9 cellular contexts compared by ENCODE assay signal in genomic region chr13:36920612-36921185, GRCh38. TPM values are rescaled to one million over a fixed set of nuclear protein-coding genes. Genes with fewer than 3 reads are reported as not detected.
DNase-seq lines count a peak whose midpoint lies in the region; ATAC-seq, FAIRE-seq and TF ChIP-seq lines count a peak whose summit lies in the region.
"Had no signal": no experiment of that assay in that cellular context is flagged by ENCODE, and none has a peak within 500 bp of the region (broad histone marks: within the 10 kb centered on the region; RNA-seq: fewer than 3 reads in every experiment).

No MANE protein-coding gene starts in this region.

- CTCF ChIA-PET in activated CD4-positive, alpha-beta T cell treated with anti-CD3 and anti-CD28 coated beads, Interleukin-2, amount 10 ng/mL, durations not matched to agents 7 days and 5 days (lab: Charles Lee), result no interaction called here

- POLR2A ChIA-PET in activated CD4-positive, alpha-beta T cell treated with anti-CD3 and anti-CD28 coated beads, Interleukin-2, amount 10 ng/mL, durations not matched to agents 7 days and 5 days (lab: Charles Lee), result interaction anchor here (0.6 kb wide), 1 partner anchor 92 kb away, joined by 3 read pairs; no protein-coding TSS in a partner anchor
- POLR2A ChIA-PET in activated naive CD8-positive, alpha-beta T cell treated with anti-CD3 and anti-CD28 coated beads, Interleukin-2, amount 10 ng/mL, durations not matched to agents 7 days and 5 days (lab: Charles Lee), result no interaction called here

- no peak overlapping the region for H3K27ac Mint-ChIP-seq in activated CD4-positive, alpha-beta T cell treated with anti-CD3 and anti-CD28 coated beads, Interleukin-2, amount 10 ng/mL, durations not matched to agents 7 days and 5 days
- H3K27ac Mint-ChIP-seq in activated naive CD8-positive, alpha-beta T cell treated with anti-CD3 and anti-CD28 coated beads, Interleukin-2, amount 10 ng/mL, durations not matched to agents 7 days and 5 days, result no peak overlapping the region

- H3K27me3 ChIP-seq in liver (ENCODE audit: control insufficient read depth in 4 of 4, insufficient read depth in 4 of 4, low read length in 3 of 4) (peaks cover 0 to 7% (median 3%) of the 10 kb centered on the region in 4 donors), tibial artery (no peaks in the 10 kb centered on the region)

- FAIRE-seq in RCC 7860 (lab: Jason Lieb, UNC), result no peak

- H3K36me3 Mint-ChIP-seq in activated CD4-positive, alpha-beta T cell treated with anti-CD3 and anti-CD28 coated beads, Interleukin-2, amount 10 ng/mL, durations not matched to agents 7 days and 5 days (ENCODE audit: low read depth), result no peaks in the 10 kb centered on the region
- no peaks in the 10 kb centered on the region for H3K36me3 Mint-ChIP-seq in activated naive CD8-positive, alpha-beta T cell treated with anti-CD3 and anti-CD28 coated beads, Interleukin-2, amount 10 ng/mL, durations not matched to agents 7 days and 5 days

- H3K9me3 ChIP-seq in liver (ENCODE audit: control insufficient read depth in 4 of 4, low read length in 3 of 4) (no peaks in the 10 kb centered on the region), tibial artery (no peaks in the 10 kb centered on the region)

- no peak for TF ChIP-seq RAD21 in liver (IDR thresholded peaks at IDR 0.05)

- WGBS in liver, result 67% methylated on average over 11 of the region's 11 CpGs

- H3K27me3 Mint-ChIP-seq in activated CD4-positive, alpha-beta T cell treated with anti-CD3 and anti-CD28 coated beads, Interleukin-2, amount 10 ng/mL, durations not matched to agents 7 days and 5 days, result peaks cover 65% of the 10 kb centered on the region
- peaks cover 63% of the 10 kb centered on the region for H3K27me3 Mint-ChIP-seq in activated naive CD8-positive, alpha-beta T cell treated with anti-CD3 and anti-CD28 coated beads, Interleukin-2, amount 10 ng/mL, durations not matched to agents 7 days and 5 days

- H3K36me3 ChIP-seq in liver (ENCODE audit: control insufficient read depth in 4 of 4, insufficient read depth in 3 of 4, low read depth in 1 of 4, low read length in 3 of 4) (no peaks in the 10 kb centered on the region), tibial artery (no peaks in the 10 kb centered on the region)

- H3K4me1 ChIP-seq in liver (ENCODE audit: control insufficient read depth in 4 of 4, insufficient read depth in 4 of 4, low read length in 3 of 4) (peaks cover 4 to 9% (median 6%) of the 10 kb centered on the region in 4 donors), tibial artery (peaks cover 0 to 35% (median 15%) of the 10 kb centered on the region in 4 donors)

- H3K4me3 Mint-ChIP-seq in activated CD4-positive, alpha-beta T cell treated with anti-CD3 and anti-CD28 coated beads, Interleukin-2, amount 10 ng/mL, durations not matched to agents 7 days and 5 days, result peak overlapping the region; percentile 65
- peak overlapping the region; percentile 62 for H3K4me3 Mint-ChIP-seq in activated naive CD8-positive, alpha-beta T cell treated with anti-CD3 and anti-CD28 coated beads, Interleukin-2, amount 10 ng/mL, durations not matched to agents 7 days and 5 days

- ATAC-seq in activated naive CD8-positive, alpha-beta T cell treated with anti-CD3 and anti-CD28 coated beads, Interleukin-2, amount 10 ng/mL, durations not matched to agents 7 days and 5 days (ENCODE audit: low read depth), result no peak
- no peak for ATAC-seq in HG03442 (IDR thresholded peaks at IDR 0.05; ENCODE audit: unreplicated experiment)

- H3K4me1 Mint-ChIP-seq in activated CD4-positive, alpha-beta T cell treated with anti-CD3 and anti-CD28 coated beads, Interleukin-2, amount 10 ng/mL, durations not matched to agents 7 days and 5 days, result peaks cover 3% of the 10 kb centered on the region
- no peaks in the 10 kb centered on the region for H3K4me1 Mint-ChIP-seq in activated naive CD8-positive, alpha-beta T cell treated with anti-CD3 and anti-CD28 coated beads, Interleukin-2, amount 10 ng/mL, durations not matched to agents 7 days and 5 days

- intact Hi-C loops in tibial artery (cut with DNase I; ENCODE audit: low total_unique reads), result no loop called here

- H3K4me3 ChIP-seq in liver (ENCODE audit: low read depth in 1 of 3, low read length in 3 of 3), result peak overlapping the region in 2 of 3 donors; percentile 26 to 74
- peak overlapping the region; percentile 68 to 92 for H3K4me3 ChIP-seq in tibial artery

- DNase-seq in activated CD4-positive, alpha-beta T cell treated with anti-CD3 and anti-CD28 coated beads, Interleukin-2, amount 10 ng/mL, durations not matched to agents 7 days and 5 days, result no peak
- no peak for DNase-seq in activated CD4-positive, alpha-beta T cell treated with anti-CD3 and anti-CD28 coated beads for 1 hour
- DNase-seq in activated naive CD8-positive, alpha-beta T cell treated with anti-CD3 and anti-CD28 coated beads, Interleukin-2, amount 10 ng/mL, durations not matched to agents 7 days and 5 days, result no peak
- DNase-seq in tibial artery (no peak), G401 (ENCODE audit: low spot score) (no peak), RCC 7860 (ENCODE audit: low spot score) (no peak)
- DNase-seq: DND-41 had no signal

- H3K27ac ChIP-seq in liver (ENCODE audit: low read depth in 1 of 2, low read length in 2 of 2) (no peak overlapping the region), tibial artery (peak overlapping the region; percentile 87 to 97)

- no peak overlapping the region for H3K9ac ChIP-seq in liver (ENCODE audit: low read depth in 1 of 2, low read length in 2 of 2)

- in situ Hi-C loops in G401 (cut with HindIII; ENCODE audit: low sequenced_read_pairs), result no loop called here

- no peaks in the 10 kb centered on the region for H3K9me3 Mint-ChIP-seq in activated CD4-positive, alpha-beta T cell treated with anti-CD3 and anti-CD28 coated beads, Interleukin-2, amount 10 ng/mL, durations not matched to agents 7 days and 5 days
- H3K9me3 Mint-ChIP-seq in activated naive CD8-positive, alpha-beta T cell treated with anti-CD3 and anti-CD28 coated beads, Interleukin-2, amount 10 ng/mL, durations not matched to agents 7 days and 5 days, result no peaks in the 10 kb centered on the region

- TF ChIP-seq CTCF in liver (IDR thresholded peaks at IDR 0.05; ENCODE audit: low read depth, low read length, missing input control) (no peak), tibial artery (IDR thresholded peaks at IDR 0.05) (no peak)

TF ChIP-seq in liver, 16 proteins besides CTCF, POLR2A, EP300 and RAD21:
- TF ChIP-seq RXRA (IDR thresholded peaks at IDR 0.05) (no peak), TAF1 (conservative IDR thresholded peaks at IDR 0.05) (no peak), MAX (IDR thresholded peaks at IDR 0.05) (no peak)
TF ChIP-seq in liver: peak in this region for 0.

RNA-seq across cellular contexts. Expression of gene SMAD9, which starts 0.7 kb away (rescaled TPM):
- total RNA-seq in activated CD4-positive, alpha-beta T cell treated with anti-CD3 and anti-CD28 coated beads, Interleukin-2, amount 10 ng/mL, durations not matched to agents 7 days and 5 days, result not detected
- total RNA-seq in activated naive CD8-positive, alpha-beta T cell treated with anti-CD3 and anti-CD28 coated beads, Interleukin-2, amount 10 ng/mL, durations not matched to agents 7 days and 5 days, result not detected
- 1 to 10 TPM; 1.2 to 1.3 TPM for total RNA-seq in liver
- polyA plus RNA-seq in liver, result under 1 TPM; 0.51 to 0.74 TPM
- total RNA-seq in G401 (2014; rRNA removed; shearing (Covaris generic)), result 22.3 and 29.2 TPM in 2 replicates

Comparison
In these comparisons a context has a peak if more than half of its experiments do, and no peak if none do; other contexts are left out.
1. H3K27ac ChIP-seq: peak in tibial artery (2 of 2); none in liver (0 of 2).
2. RNA of gene SMAD9, which starts 0.7 kb away (total RNA-seq): 22.3 to 29.2 TPM in G401; 1.2 to 1.3 TPM in liver, not detected in activated naive CD8-positive, alpha-beta T cell treated with anti-CD3 and anti-CD28 coated beads, Interleukin-2, amount 10 ng/mL, durations not matched to agents 7 days and 5 days and not detected in activated CD4-positive, alpha-beta T cell treated with anti-CD3 and anti-CD28 coated beads, Interleukin-2, amount 10 ng/mL, durations not matched to agents 7 days and 5 days; every median in the first group is over 10 times any median in the second.